19 cellular contexts compared by ENCODE assay signal in genomic region chr4:45576275-45576674, GRCh38.
"Had no signal": no experiment of that assay in that cellular context is flagged by ENCODE, and none has a peak within 500 bp of the region (broad histone marks: within the 10 kb centered on the region; RNA-seq: fewer than 3 reads in every experiment).

No MANE protein-coding gene starts in this region.

- H3K79me2 ChIP-seq: parathyroid adenoma had no signal

- H3K9me3 ChIP-seq: neutrophil, ovary, pancreas, prostate gland, psoas muscle, right atrium auricular region, right lobe of liver, sigmoid colon had no signal

- ATAC-seq: naive thymus-derived CD4-positive, alpha-beta T cell; naive thymus-derived CD8-positive, alpha-beta T cell; natural killer cell; natural killer cell treated with Interleukin-12 subunit alpha and Interleukin-12 subunit beta and Interleukin-15 and Interleukin-18, amount 100 ng/mL, for 72 hours; pancreas; psoas muscle; right cardiac atrium; right lobe of liver; sciatic nerve had no signal

- H2AFZ ChIP-seq: neural progenitor cell, parathyroid adenoma had no signal

- H3K9ac ChIP-seq: neural progenitor cell, parathyroid adenoma had no signal

- H3K27me3 ChIP-seq: neural progenitor cell, neutrophil, ovary, pancreas, right atrium auricular region, right lobe of liver, sigmoid colon, spleen had no signal

- H3K36me3 ChIP-seq: neural progenitor cell, neutrophil, ovary, pancreas, prostate gland, right atrium auricular region, right lobe of liver, sigmoid colon, spleen had no signal

- H3K27ac ChIP-seq: neural progenitor cell, neutrophil, ovary, pancreas, parathyroid adenoma, prostate gland, psoas muscle, right atrium auricular region, right lobe of liver, sigmoid colon, skin epidermis, spleen had no signal

- H3K4me2 ChIP-seq: neural progenitor cell, smooth muscle cell had no signal

- H3K4me3 ChIP-seq: neural progenitor cell, ovary, pancreas, prostate gland, psoas muscle, right atrium auricular region, right lobe of liver, sigmoid colon, skin epidermis, smooth muscle cell, spleen had no signal
